Comparison of ENCODE assay signal across 1 cellular context in the genomic region with DNA sequence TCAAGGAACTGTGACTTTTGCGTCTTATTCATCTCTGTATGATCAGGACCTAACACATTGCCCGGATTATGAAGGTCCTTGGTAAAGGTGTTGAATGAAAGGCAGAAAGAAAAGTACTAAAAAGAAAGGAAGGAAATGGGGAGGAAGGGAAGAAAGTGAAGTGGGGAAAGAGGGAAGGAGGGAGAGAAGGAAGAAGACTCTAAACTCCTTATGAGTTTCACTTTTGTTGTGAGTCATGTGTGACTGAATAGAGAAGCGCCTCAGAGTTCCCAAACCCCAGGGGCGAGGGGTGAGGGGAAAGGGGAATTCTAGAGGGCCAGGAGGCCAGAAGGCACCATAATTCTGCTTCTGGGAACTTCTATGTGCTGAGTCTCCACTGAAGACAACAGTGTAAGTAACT.
TF ChIP-seq lines count a peak whose summit lies in the region.

No MANE protein-coding gene starts in this region.

TF ChIP-seq in HEK293, 187 proteins besides CTCF, POLR2A, EP300 and RAD21 (continued from another document):
- TF ChIP-seq, protein P1, sequence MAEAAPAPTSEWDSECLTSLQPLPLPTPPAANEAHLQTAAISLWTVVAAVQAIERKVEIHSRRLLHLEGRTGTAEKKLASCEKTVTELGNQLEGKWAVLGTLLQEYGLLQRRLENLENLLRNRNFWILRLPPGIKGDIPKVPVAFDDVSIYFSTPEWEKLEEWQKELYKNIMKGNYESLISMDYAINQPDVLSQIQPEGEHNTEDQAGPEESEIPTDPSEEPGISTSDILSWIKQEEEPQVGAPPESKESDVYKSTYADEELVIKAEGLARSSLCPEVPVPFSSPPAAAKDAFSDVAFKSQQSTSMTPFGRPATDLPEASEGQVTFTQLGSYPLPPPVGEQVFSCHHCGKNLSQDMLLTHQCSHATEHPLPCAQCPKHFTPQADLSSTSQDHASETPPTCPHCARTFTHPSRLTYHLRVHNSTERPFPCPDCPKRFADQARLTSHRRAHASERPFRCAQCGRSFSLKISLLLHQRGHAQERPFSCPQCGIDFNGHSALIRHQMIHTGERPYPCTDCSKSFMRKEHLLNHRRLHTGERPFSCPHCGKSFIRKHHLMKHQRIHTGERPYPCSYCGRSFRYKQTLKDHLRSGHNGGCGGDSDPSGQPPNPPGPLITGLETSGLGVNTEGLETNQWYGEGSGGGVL (tag by site-specific recombination; IDR thresholded peaks at IDR 0.05), result no peak
